ENCODE assay signal across 8 cellular contexts in genomic region chr10:23994459-23995046, GRCh38.
DNase-seq lines count a peak whose midpoint lies in the region; ATAC-seq and TF ChIP-seq lines count a peak whose summit lies in the region.

No MANE protein-coding gene starts in this region.

- no peak overlapping the region for H3K4me3 ChIP-seq in AG09309 (ENCODE audit: control insufficient read depth, low read depth, low read length)
- H3K4me3 ChIP-seq in aorta (ENCODE audit: low read length in 2 of 2) = no peak overlapping the region

- TF ChIP-seq CTCF in AG09309 (IDR thresholded peaks at IDR 0.05; ENCODE audit: control insufficient read depth, insufficient read depth, low read depth, low read length, missing control alignments) (peak; percentile 86), GM12874 (IDR thresholded peaks at IDR 0.05; ENCODE audit: insufficient read depth, low read depth, low read length) (peak; percentile 81)

- DNase-seq in AG09309 (ENCODE audit: low read depth) (peak; percentile 14), RPMI8226 (peak; percentile 69), epidermal melanocyte (ENCODE audit: insufficient read length, low spot score) (peak; percentile 43), midbrain (lab: John Stamatoyannopoulos, UW) (peak; percentile 57), aorta (peak in 1 of 2 donors; percentile 45), NCI-H2107 (lab: John Stamatoyannopoulos, UW) (no peak)

- H3K36me3 ChIP-seq in aorta (ENCODE audit: control insufficient read depth in 1 of 2, insufficient read depth in 2 of 2, low read length in 1 of 2) = no peaks in the 10 kb centered on the region

- no peak overlapping the region for H3K27ac ChIP-seq in aorta (ENCODE audit: low read depth in 1 of 2, low read length in 2 of 2)

- H3K9me3 ChIP-seq in aorta (ENCODE audit: control insufficient read depth, low read length) = no peaks in the 10 kb centered on the region

- intact Hi-C loops in aorta (cut with DNase I) = loop anchor here (2.0 to 10.0 kb wide), 5 partner anchors 203 to 560 kb away; no protein-coding TSS in a partner anchor

- H3K27me3 ChIP-seq in aorta (ENCODE audit: control insufficient read depth in 1 of 2, insufficient read depth in 2 of 2, low read length in 1 of 2) = no peaks in the 10 kb centered on the region

- WGBS in aorta, 2 donors = 18 to 25% methylated on average over 6 of the region's 6 CpGs

- ATAC-seq in HG03432 (IDR thresholded peaks at IDR 0.05; ENCODE audit: unreplicated experiment) (peak; percentile 75), aorta (ENCODE audit: low FRiP score) (peak; percentile 78)

- no peaks in the 10 kb centered on the region for H3K4me1 ChIP-seq in aorta (ENCODE audit: control insufficient read depth in 1 of 2, insufficient read depth in 2 of 2, low read length in 2 of 2)
